ENCODE assay signal across 13 cellular contexts in the genomic region with DNA sequence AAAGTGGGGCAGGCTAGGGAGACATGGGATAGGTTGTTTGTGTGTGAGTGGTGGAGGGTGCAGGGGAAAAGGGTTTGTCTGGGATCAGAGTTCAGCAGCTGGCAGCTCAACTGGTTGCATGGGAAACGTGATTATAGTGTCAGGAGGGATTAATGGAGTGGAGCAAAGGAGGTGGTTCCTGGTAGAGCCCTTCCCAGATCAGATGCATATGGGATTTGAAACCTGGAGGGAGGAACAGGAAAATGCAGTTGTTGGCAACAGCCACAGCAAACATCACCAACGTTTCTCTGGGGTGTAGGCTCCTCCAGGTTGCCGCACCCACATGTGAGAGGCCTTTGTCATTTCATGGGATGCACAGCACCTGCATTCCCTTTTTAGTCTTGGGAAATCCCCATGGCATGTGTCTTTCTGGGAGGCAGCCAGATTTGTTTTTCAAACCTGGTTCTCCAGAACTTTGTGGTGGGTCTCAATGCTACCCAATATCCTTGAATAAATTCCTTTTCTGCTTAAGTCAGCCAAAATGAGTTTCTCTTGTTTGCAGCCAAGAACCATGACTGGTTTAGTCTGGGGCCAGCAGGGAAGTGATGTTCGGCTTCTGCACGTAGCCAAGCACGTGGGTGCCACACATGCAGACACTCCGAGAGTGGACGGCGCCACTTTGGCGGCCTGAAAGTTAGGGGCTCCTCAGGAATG.
A peak's percentile ranks its signal among the peaks of the same experiment; 100 is the strongest.
DNase-seq lines count a peak whose midpoint lies in the region; ATAC-seq, FAIRE-seq and TF ChIP-seq lines count a peak whose summit lies in the region.
"Had no signal": no experiment of that assay in that cellular context is flagged by ENCODE, and none has a peak within 500 bp of the region (broad histone marks: within the 10 kb centered on the region; RNA-seq: fewer than 3 reads in every experiment).

No MANE protein-coding gene starts in this region.

- H3K4me3 Mint-ChIP-seq in stimulated activated naive CD8-positive, alpha-beta T cell treated with anti-CD3 and anti-CD28 coated beads, Interleukin-15, amount 100 ng/mL, for 72 hours: no peak overlapping the region
- H3K4me3 Mint-ChIP-seq: activated CD8-positive, alpha-beta T cell treated with anti-CD3 and anti-CD28 coated beads, Interleukin-2, amount 10 ng/mL, durations not matched to agents 7 days and 5 days had no signal

- no peak overlapping the region for H3K27ac Mint-ChIP-seq in stimulated activated naive CD8-positive, alpha-beta T cell treated with anti-CD3 and anti-CD28 coated beads, Interleukin-15, amount 100 ng/mL, for 72 hours
- H3K27ac Mint-ChIP-seq: activated CD8-positive, alpha-beta T cell treated with anti-CD3 and anti-CD28 coated beads, Interleukin-2, amount 10 ng/mL, durations not matched to agents 7 days and 5 days had no signal

- no peaks in the 10 kb centered on the region for H3K27me3 ChIP-seq in esophagus (ENCODE audit: control insufficient read depth in 1 of 2, insufficient read depth in 2 of 2, low read length in 2 of 2)
- H3K27me3 ChIP-seq in pancreas: no peaks in the 10 kb centered on the region
- H3K27me3 ChIP-seq: adrenal gland had no signal

- H3K4me3 ChIP-seq in esophagus (ENCODE audit: low read depth in 1 of 2, low read length in 2 of 2) (no peak overlapping the region), pancreas (no peak overlapping the region)
- H3K4me3 ChIP-seq: adrenal gland, thoracic aorta had no signal

- 38 to 48% methylated on average over 10 of the region's 10 CpGs for WGBS in esophagus, 2 donors
- WGBS in pancreas, 2 donors: 64 to 71% methylated on average over 10 of the region's 10 CpGs

- H3K27ac ChIP-seq in esophagus (ENCODE audit: low read depth in 2 of 2, low read length in 1 of 2) (peak overlapping the region; percentile 89 to 91), pancreas (no peak overlapping the region)
- H3K27ac ChIP-seq: adrenal gland had no signal

- H3K4me1 ChIP-seq in esophagus (ENCODE audit: control insufficient read depth in 2 of 2, insufficient read depth in 2 of 2, low read length in 1 of 2): peaks cover 4 to 16% of the 10 kb centered on the region in 2 donors
- H3K4me1 ChIP-seq in pancreas: peaks cover 0 to 3% (median 0%) of the 10 kb centered on the region in 3 donors
- H3K4me1 ChIP-seq: adrenal gland had no signal

- TF ChIP-seq CTCF in pancreas (IDR thresholded peaks at IDR 0.05): no peak

- H3K4me1 Mint-ChIP-seq in stimulated activated naive CD8-positive, alpha-beta T cell treated with anti-CD3 and anti-CD28 coated beads, Interleukin-15, amount 100 ng/mL, for 72 hours: no peaks in the 10 kb centered on the region

- peak; percentile 20 for DNase-seq in DMS 273 treated with DMSO at 0.1 percent for 48 hours (lab: John Stamatoyannopoulos, UW)
- DNase-seq in NCI-H526 treated with DMSO at 0.1 percent for 48 hours (lab: John Stamatoyannopoulos, UW): peak; percentile 20
- no peak for DNase-seq in pancreas
- DNase-seq in stimulated activated naive CD8-positive, alpha-beta T cell treated with anti-CD3 and anti-CD28 coated beads, Interleukin-15, amount 100 ng/mL, for 72 hours: no peak
- DNase-seq in NCI-H2227 treated with DMSO at 0.1 percent for 48 hours (lab: John Stamatoyannopoulos, UW): no peak
- no peak for DNase-seq in activated CD4-positive, alpha-beta T cell treated with anti-CD3 and anti-CD28 coated beads for 4 hours
- DNase-seq: activated CD8-positive, alpha-beta T cell treated with anti-CD3 and anti-CD28 coated beads, Interleukin-2, amount 10 ng/mL, durations not matched to agents 7 days and 5 days; NK-92 treated with Interleukin-12 subunit alpha and Interleukin-12 subunit beta, amount 100 ng/mL, for 24 hours; occipital lobe had no signal

- H3K9me3 ChIP-seq in esophagus (ENCODE audit: control insufficient read depth in 2 of 2, insufficient read depth in 1 of 2, low read depth in 1 of 2, low read length in 1 of 2) (peaks cover 0 to 2% of the 10 kb centered on the region in 2 donors), pancreas (no peaks in the 10 kb centered on the region)
- H3K9me3 ChIP-seq: adrenal gland, thoracic aorta had no signal

- intact Hi-C loops in pancreas (cut with DNase I): no loop called here

- H3K27me3 Mint-ChIP-seq in stimulated activated naive CD8-positive, alpha-beta T cell treated with anti-CD3 and anti-CD28 coated beads, Interleukin-15, amount 100 ng/mL, for 72 hours: peaks cover 15% of the 10 kb centered on the region

- no peak for FAIRE-seq in pancreas (lab: Jason Lieb, UNC)

- no peaks in the 10 kb centered on the region for H3K36me3 ChIP-seq in esophagus (ENCODE audit: control insufficient read depth in 2 of 2, insufficient read depth in 2 of 2, low read length in 1 of 2)
- H3K36me3 ChIP-seq in pancreas: no peaks in the 10 kb centered on the region
- H3K36me3 ChIP-seq: adrenal gland, thoracic aorta had no signal

- H3K9me3 Mint-ChIP-seq in stimulated activated naive CD8-positive, alpha-beta T cell treated with anti-CD3 and anti-CD28 coated beads, Interleukin-15, amount 100 ng/mL, for 72 hours: no peaks in the 10 kb centered on the region

- ATAC-seq in pancreas (peak in 3 of 4 donors; percentile 60 to 75 (median 70)), GM18858 (IDR thresholded peaks at IDR 0.05; ENCODE audit: unreplicated experiment) (no peak)
- no peak for ATAC-seq in stimulated activated naive CD8-positive, alpha-beta T cell treated with anti-CD3 and anti-CD28 coated beads, Interleukin-15, amount 100 ng/mL, for 72 hours
- ATAC-seq: activated CD8-positive, alpha-beta T cell treated with anti-CD3 and anti-CD28 coated beads, Interleukin-2, amount 10 ng/mL, durations not matched to agents 7 days and 5 days had no signal

Comparison
In these comparisons a context has a peak if more than half of its experiments do, and no peak if none do; other contexts are left out.
1. DNase-seq: peak in DMS 273 treated with DMSO at 0.1 percent for 48 hours (single experiment) and NCI-H526 treated with DMSO at 0.1 percent for 48 hours (single experiment); none in pancreas (0 of 6), stimulated activated naive CD8-positive, alpha-beta T cell treated with anti-CD3 and anti-CD28 coated beads, Interleukin-15, amount 100 ng/mL, for 72 hours (0 of 2), NCI-H2227 treated with DMSO at 0.1 percent for 48 hours (single experiment) and activated CD4-positive, alpha-beta T cell treated with anti-CD3 and anti-CD28 coated beads for 4 hours (0 of 2).
2. H3K27ac ChIP-seq: peak in esophagus (2 of 2); none in pancreas (0 of 4).
3. ATAC-seq: peak in pancreas (3 of 4); none in stimulated activated naive CD8-positive, alpha-beta T cell treated with anti-CD3 and anti-CD28 coated beads, Interleukin-15, amount 100 ng/mL, for 72 hours (single experiment) and GM18858 (single experiment).